In genomic region chr3:114152519-114153151, GRCh38 we compare ENCODE assay signal across 1 cellular context.
A peak's percentile ranks its signal among the peaks of the same experiment; 100 is the strongest.
TF ChIP-seq lines count a peak whose summit lies in the region.

No MANE protein-coding gene starts in this region.

TF ChIP-seq in HepG2, 621 proteins besides CTCF, POLR2A, EP300 and RAD21 (continued from another document and continues in another):
- TF ChIP-seq GATA4 (IDR thresholded peaks at IDR 0.05; ENCODE audit: borderline replicate concordance, low read depth) (no peak), SMAD9 (CRISPR knock-in tag; IDR thresholded peaks at IDR 0.05) (0 out of 2 replicates have a peak, but pooled peaks have one; percentile 54), NR3C1 (CRISPR knock-in tag; IDR thresholded peaks at IDR 0.05) (no peak), ZNF747 (CRISPR knock-in tag; IDR thresholded peaks at IDR 0.05; ENCODE audit: borderline replicate concordance) (no peak), ZNF230 (CRISPR knock-in tag; IDR thresholded peaks at IDR 0.05) (no peak), TSC22D2 (CRISPR knock-in tag; IDR thresholded peaks at IDR 0.05; ENCODE audit: borderline replicate concordance) (0 out of 2 replicates have a peak, but pooled peaks have one; percentile 33), TFE3 (CRISPR knock-in tag; IDR thresholded peaks at IDR 0.05) (peak; percentile 49; the same call in 1 of the 2 replicates), SMC3 (IDR thresholded peaks at IDR 0.05; ENCODE audit: low read length) (no peak; the same call in 1 of the 2 replicates), ZNF615 (CRISPR knock-in tag; IDR thresholded peaks at IDR 0.05; ENCODE audit: borderline replicate concordance) (no peak), ZNF709 (CRISPR knock-in tag; IDR thresholded peaks at IDR 0.05) (no peak), BCLAF1 (IDR thresholded peaks at IDR 0.05) (no peak), NKX3-1 (CRISPR knock-in tag; IDR thresholded peaks at IDR 0.05) (no peak), RNF219 (CRISPR knock-in tag; IDR thresholded peaks at IDR 0.05) (no peak), FOXO1 (CRISPR knock-in tag; IDR thresholded peaks at IDR 0.05) (no peak), BORCS8-MEF2B (CRISPR knock-in tag; IDR thresholded peaks at IDR 0.05) (no peak), SP1 (IDR thresholded peaks at IDR 0.05) (no peak), SP1 (CRISPR knock-in tag; IDR thresholded peaks at IDR 0.05) (no peak), ZNF556 (CRISPR knock-in tag; IDR thresholded peaks at IDR 0.05; ENCODE audit: borderline replicate concordance) (peak; percentile 70; the same call in 1 of the 2 replicates), ZNF431 (CRISPR knock-in tag; IDR thresholded peaks at IDR 0.05; ENCODE audit: borderline replicate concordance, low read depth) (no peak), TIGD3 (CRISPR knock-in tag; IDR thresholded peaks at IDR 0.05; ENCODE audit: borderline replicate concordance) (no peak), ZNF460 (CRISPR knock-in tag; IDR thresholded peaks at IDR 0.05; ENCODE audit: borderline replicate concordance) (no peak), FOSL2 (CRISPR knock-in tag; IDR thresholded peaks at IDR 0.05) (no peak), KAT2B (IDR thresholded peaks at IDR 0.05; ENCODE audit: borderline replicate concordance, low read depth, low read length) (no peak), MIXL1 (CRISPR knock-in tag; IDR thresholded peaks at IDR 0.05) (no peak), ZNF558 (CRISPR knock-in tag; IDR thresholded peaks at IDR 0.05; ENCODE audit: borderline replicate concordance) (no peak), ZNF329 (CRISPR knock-in tag; IDR thresholded peaks at IDR 0.05; ENCODE audit: low read depth) (no peak), KLF12 (CRISPR knock-in tag; IDR thresholded peaks at IDR 0.05; ENCODE audit: borderline replicate concordance) (no peak), SRF (IDR thresholded peaks at IDR 0.05; ENCODE audit: low read depth, low read length) (no peak), ZNF180 (CRISPR knock-in tag; IDR thresholded peaks at IDR 0.05; ENCODE audit: borderline replicate concordance, low read depth) (no peak), ZNF235 (CRISPR knock-in tag; IDR thresholded peaks at IDR 0.05; ENCODE audit: borderline replicate concordance) (no peak), ZNF331 (CRISPR knock-in tag; IDR thresholded peaks at IDR 0.05) (no peak), BRCA1 (CRISPR knock-in tag; IDR thresholded peaks at IDR 0.05) (no peak), NFKBIZ (CRISPR knock-in tag; IDR thresholded peaks at IDR 0.05) (no peak), ZMYM4 (CRISPR knock-in tag; IDR thresholded peaks at IDR 0.05) (peak; percentile 76; the same call in 1 of the 2 replicates), KDM2A (CRISPR knock-in tag; IDR thresholded peaks at IDR 0.05; ENCODE audit: borderline replicate concordance, low read depth) (peak; percentile 51; the same call in 1 of the 2 replicates), ZNF839 (CRISPR knock-in tag; IDR thresholded peaks at IDR 0.05; ENCODE audit: borderline replicate concordance) (peak; percentile 87; the same call in 1 of the 2 replicates), ZNF382 (CRISPR knock-in tag; IDR thresholded peaks at IDR 0.05; ENCODE audit: borderline replicate concordance) (no peak), TAF1 (CRISPR knock-in tag; IDR thresholded peaks at IDR 0.05) (no peak), GABPA (IDR thresholded peaks at IDR 0.05; ENCODE audit: low read depth, low read length) (no peak), GABPA (CRISPR knock-in tag; IDR thresholded peaks at IDR 0.05; ENCODE audit: low read depth) (no peak), CEBPZ (IDR thresholded peaks at IDR 0.05; ENCODE audit: low read length) (no peak), AGO2 (optimal IDR thresholded peaks at IDR 0.05; ENCODE audit: low read depth, low read length) (no peak), PBX3 (CRISPR knock-in tag; IDR thresholded peaks at IDR 0.05; ENCODE audit: borderline replicate concordance) (no peak), NFATC3 (CRISPR knock-in tag; IDR thresholded peaks at IDR 0.05) (0 out of 2 replicates have a peak, but pooled peaks have one; percentile 29), ZNF432 (CRISPR knock-in tag; IDR thresholded peaks at IDR 0.05; ENCODE audit: borderline replicate concordance) (no peak), MEIS2 (CRISPR knock-in tag; IDR thresholded peaks at IDR 0.05) (no peak), FOXP1 (IDR thresholded peaks at IDR 0.05) (no peak), FOXP1 (CRISPR knock-in tag; IDR thresholded peaks at IDR 0.05) (no peak), ZNF264 (CRISPR knock-in tag; IDR thresholded peaks at IDR 0.05) (no peak), CHD4 (IDR thresholded peaks at IDR 0.05; ENCODE audit: borderline replicate concordance, low read length) (no peak), KLF11 (CRISPR knock-in tag; IDR thresholded peaks at IDR 0.05) (no peak), NCOR1 (IDR thresholded peaks at IDR 0.05; ENCODE audit: borderline replicate concordance, low read length) (no peak), GABPB1 (CRISPR knock-in tag; IDR thresholded peaks at IDR 0.05) (peak; percentile 70), MNT (IDR thresholded peaks at IDR 0.05) (no peak), TEAD2 (CRISPR knock-in tag; IDR thresholded peaks at IDR 0.05) (no peak), NR2F6 (IDR thresholded peaks at IDR 0.05) (peak; percentile 30; the same call in 1 of the 2 replicates), NR2F6 (CRISPR knock-in tag; IDR thresholded peaks at IDR 0.05) (peak; percentile 14; the same call in 1 of the 2 replicates), ZNF75D (CRISPR knock-in tag; IDR thresholded peaks at IDR 0.05; ENCODE audit: borderline replicate concordance) (no peak), ASH2L (IDR thresholded peaks at IDR 0.05; ENCODE audit: insufficient read length, low read depth, low read length) (no peak), ZNF296 (CRISPR knock-in tag; conservative IDR thresholded peaks at IDR 0.05) (no peak), PRPF4 (IDR thresholded peaks at IDR 0.05; ENCODE audit: low read depth, low read length, poor library complexity, severe bottlenecking) (no peak), CSRNP2 (CRISPR knock-in tag; conservative IDR thresholded peaks at IDR 0.05; ENCODE audit: low read depth) (no peak)
